23 cellular contexts compared by ENCODE assay signal in the genomic region with DNA sequence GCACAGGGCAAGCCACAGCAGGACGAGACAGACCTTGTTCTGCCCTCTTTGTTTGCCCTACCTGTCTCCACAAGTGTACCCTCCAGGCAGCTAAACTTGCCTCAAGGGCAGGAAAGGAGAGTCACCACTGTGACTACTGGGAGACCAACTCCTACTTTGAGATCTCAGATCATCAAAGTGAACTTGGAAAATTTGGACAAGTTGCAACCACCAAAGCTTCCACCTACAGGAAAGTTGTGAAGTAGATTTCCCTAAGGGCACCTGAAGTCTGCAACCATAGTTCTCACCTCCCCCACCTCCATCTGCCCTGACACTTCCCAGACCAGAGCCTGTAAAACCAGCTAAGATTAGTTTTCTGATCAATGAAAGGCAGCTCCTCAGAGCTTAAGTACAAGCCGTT. TPM values are rescaled to one million over a fixed set of nuclear protein-coding genes. Genes with fewer than 3 reads are reported as not detected.
"Had no signal": no experiment of that assay in that cellular context is flagged by ENCODE, and none has a peak within 500 bp of the region (broad histone marks: within the 10 kb centered on the region; RNA-seq: fewer than 3 reads in every experiment).

No MANE protein-coding gene starts in this region.

- DNase-seq: activated B cell treated with CpG ODN at 0.5 μM for 24 hours; activated CD4-positive, alpha-beta T cell treated with anti-CD3 and anti-CD28 coated beads for 48 hours; activated CD8-positive, alpha-beta memory T cell treated with anti-CD3 and anti-CD28 coated beads, Interleukin-2, amount 50 U/mL, for 4 hours; activated CD8-positive, alpha-beta T cell treated with anti-CD3 and anti-CD28 coated beads for 36 hours; activated gamma-delta T cell; activated naive CD8-positive, alpha-beta T cell treated with anti-CD3 and anti-CD28 coated beads for 36 hours; activated T-cell treated with anti-CD3 and anti-CD28 coated beads, Interleukin-2, amount 50 U/mL, for 72 hours; brain microvascular endothelial cell; cerebellar nuclear complex; effector memory CD4-positive, alpha-beta T cell; heart right ventricle; upper lobe of left lung had no signal

- H3K36me3 Mint-ChIP-seq: activated naive CD8-positive, alpha-beta T cell treated with anti-CD3 and anti-CD28 coated beads for 36 hours; memory B cell had no signal

- H3K27ac Mint-ChIP-seq: activated B cell treated with CpG ODN at 0.5 μM for 24 hours; activated CD8-positive, alpha-beta T cell treated with anti-CD3 and anti-CD28 coated beads for 36 hours; activated naive CD8-positive, alpha-beta T cell treated with anti-CD3 and anti-CD28 coated beads for 36 hours; activated T-cell treated with anti-CD3 and anti-CD28 coated beads, Interleukin-2, amount 50 U/mL, for 72 hours; memory B cell; stimulated activated naive CD8-positive, alpha-beta T cell treated with anti-CD3 and anti-CD28 coated beads, Interleukin-15, Interleukin-2, amounts not matched to agents 100 ng/mL and 50 ng/mL, for 24 hours had no signal

- H3K27me3 ChIP-seq: brain microvascular endothelial cell, suprapubic skin, upper lobe of left lung had no signal

- H3K9me3 Mint-ChIP-seq: activated B cell treated with CpG ODN at 0.5 μM for 24 hours; activated CD8-positive, alpha-beta T cell treated with anti-CD3 and anti-CD28 coated beads for 36 hours; activated naive CD8-positive, alpha-beta T cell treated with anti-CD3 and anti-CD28 coated beads for 36 hours; activated T-cell treated with anti-CD3 and anti-CD28 coated beads, Interleukin-2, amount 50 U/mL, for 72 hours; memory B cell; stimulated activated naive CD8-positive, alpha-beta T cell treated with anti-CD3 and anti-CD28 coated beads, Interleukin-15, Interleukin-2, amounts not matched to agents 100 ng/mL and 50 ng/mL, for 24 hours had no signal

- H3K4me3 ChIP-seq: gastroesophageal sphincter, heart right ventricle, suprapubic skin, upper lobe of left lung had no signal

- H3K27ac ChIP-seq: brain microvascular endothelial cell, gastroesophageal sphincter, heart right ventricle, suprapubic skin, upper lobe of left lung had no signal

- H3K36me3 ChIP-seq: brain microvascular endothelial cell, gastroesophageal sphincter, suprapubic skin, upper lobe of left lung had no signal

- H3K9me3 ChIP-seq: gastroesophageal sphincter, heart right ventricle, suprapubic skin, upper lobe of left lung had no signal

- FAIRE-seq: TTC549 had no signal

- H3K4me3 Mint-ChIP-seq: activated B cell treated with CpG ODN at 0.5 μM for 24 hours; activated CD8-positive, alpha-beta T cell treated with anti-CD3 and anti-CD28 coated beads for 36 hours; activated naive CD8-positive, alpha-beta T cell treated with anti-CD3 and anti-CD28 coated beads for 36 hours; activated T-cell treated with anti-CD3 and anti-CD28 coated beads, Interleukin-2, amount 50 U/mL, for 72 hours; memory B cell; stimulated activated naive CD8-positive, alpha-beta T cell treated with anti-CD3 and anti-CD28 coated beads, Interleukin-15, Interleukin-2, amounts not matched to agents 100 ng/mL and 50 ng/mL, for 24 hours had no signal

- H3K27me3 Mint-ChIP-seq: activated B cell treated with CpG ODN at 0.5 μM for 24 hours; activated naive CD8-positive, alpha-beta T cell treated with anti-CD3 and anti-CD28 coated beads for 36 hours had no signal

RNA-seq across cellular contexts. Expression of gene STRA8, which starts 19.8 kb away (rescaled TPM):
- total RNA-seq: activated B cell treated with CpG ODN at 0.5 μM for 24 hours; activated CD8-positive, alpha-beta T cell treated with anti-CD3 and anti-CD28 coated beads for 36 hours; activated naive CD8-positive, alpha-beta T cell treated with anti-CD3 and anti-CD28 coated beads for 36 hours; activated T-cell treated with anti-CD3 and anti-CD28 coated beads, Interleukin-2, amount 50 U/mL, for 72 hours; gastroesophageal sphincter; heart right ventricle; left lobe of liver; osteoblast; pulmonary artery endothelial cell; sciatic nerve; T-helper 2 cell treated with Interferon-gamma antibody and Interleukin-4, amounts not matched to agents 100 ng/mL and 5 ng/mL, for 36 hours; upper lobe of left lung had no signal
- polyA plus RNA-seq: heart right ventricle, neural cell had no signal
